Comparison of ENCODE assay signal across 18 cellular contexts in genomic region chr14:74510211-74510931, GRCh38. TPM values are rescaled to one million over a fixed set of nuclear protein-coding genes. Genes with fewer than 3 reads are reported as not detected.
A peak's percentile ranks its signal among the peaks of the same experiment; 100 is the strongest.
DNase-seq lines count a peak whose midpoint lies in the region; ATAC-seq and TF ChIP-seq lines count a peak whose summit lies in the region.
"Had no signal": no experiment of that assay in that cellular context is flagged by ENCODE, and none has a peak within 500 bp of the region (broad histone marks: within the 10 kb centered on the region; RNA-seq: fewer than 3 reads in every experiment).

No MANE protein-coding gene starts in this region.

- H3K4me2 ChIP-seq in neural progenitor cell, result peak overlapping the region; percentile 31

- H3K4me1 Mint-ChIP-seq in endodermal cell, result peaks cover 21% of the 10 kb centered on the region
- peaks cover 51% of the 10 kb centered on the region for H3K4me1 Mint-ChIP-seq in neural progenitor cell
- peaks cover 4 to 8% of the 10 kb centered on the region in 2 donors for H3K4me1 Mint-ChIP-seq in effector memory CD8-positive, alpha-beta T cell (ENCODE audit: low read depth in 2 of 2)

- ATAC-seq in effector memory CD8-positive, alpha-beta T cell (replicated peaks), result no peak

- H3K27ac ChIP-seq in endodermal cell (ENCODE audit: low read depth, low read length) (peak overlapping the region; percentile 69), neural progenitor cell (no peak overlapping the region)
- H3K27ac ChIP-seq: pancreas had no signal

- H3K4me3 ChIP-seq in MG63 (no peak overlapping the region), endodermal cell (ENCODE audit: low read length) (no peak overlapping the region), neural progenitor cell (no peak overlapping the region)
- H3K4me3 ChIP-seq: pancreas had no signal

- H3K9me3 Mint-ChIP-seq in endodermal cell (peaks cover 3% of the 10 kb centered on the region), neural progenitor cell (no peaks in the 10 kb centered on the region)
- no peaks in the 10 kb centered on the region for H3K9me3 Mint-ChIP-seq in effector memory CD8-positive, alpha-beta T cell
- H3K9me3 Mint-ChIP-seq: activated naive CD4-positive, alpha-beta T cell treated with anti-CD3 and anti-CD28 coated beads, Interleukin-2, amount 10 ng/mL, durations not matched to agents 7 days and 5 days; IgD-negative memory B cell; memory B cell had no signal

- no peaks in the 10 kb centered on the region for H3K27me3 ChIP-seq in MG63
- H3K27me3 ChIP-seq in endodermal cell (ENCODE audit: control insufficient read depth, insufficient read depth, low read length, poor library complexity, severe bottlenecking), result no peaks in the 10 kb centered on the region
- H3K27me3 ChIP-seq in neural progenitor cell, result no peaks in the 10 kb centered on the region
- H3K27me3 ChIP-seq: BE2C, pancreas had no signal

- no peak for TF ChIP-seq CTCF in endodermal cell (conservative IDR thresholded peaks at IDR 0.05)
- no peak for TF ChIP-seq CTCF in neural progenitor cell (IDR thresholded peaks at IDR 0.05)

- H3K36me3 ChIP-seq in MG63 (no peaks in the 10 kb centered on the region), endodermal cell (ENCODE audit: control insufficient read depth, insufficient read depth, low read length) (no peaks in the 10 kb centered on the region), neural progenitor cell (no peaks in the 10 kb centered on the region)
- H3K36me3 ChIP-seq: BE2C, pancreas had no signal

- H3F3A ChIP-seq in neural progenitor cell (ENCODE audit: low read depth), result no peaks in the 10 kb centered on the region

- 63 to 64% methylated on average over 14 to 21 of the region's 21 CpGs for WGBS in endodermal cell (ENCODE audit: insufficient coverage in 1 of 2, insufficient read length in 1 of 2), 2 experiments

- H3K79me2 ChIP-seq in neural progenitor cell (ENCODE audit: low read depth), result no peaks in the 10 kb centered on the region

- H3K9me3 ChIP-seq in MG63, result no peaks in the 10 kb centered on the region
- no peaks in the 10 kb centered on the region for H3K9me3 ChIP-seq in endodermal cell (ENCODE audit: control insufficient read depth, low read length)
- H3K9me3 ChIP-seq in neural progenitor cell (ENCODE audit: low read depth), result no peaks in the 10 kb centered on the region
- H3K9me3 ChIP-seq: BE2C, pancreas had no signal

- peak overlapping the region; percentile 27 for H2AFZ ChIP-seq in neural progenitor cell (replicated peaks)

- H3K9ac ChIP-seq in endodermal cell (ENCODE audit: extremely low read depth, low read length, poor library complexity, severe bottlenecking) (no peak overlapping the region), neural progenitor cell (no peak overlapping the region)

- H3K36me3 Mint-ChIP-seq in endodermal cell (ENCODE audit: low read depth) (no peaks in the 10 kb centered on the region), neural progenitor cell (no peaks in the 10 kb centered on the region)
- no peaks in the 10 kb centered on the region for H3K36me3 Mint-ChIP-seq in effector memory CD8-positive, alpha-beta T cell (ENCODE audit: insufficient read depth)
- H3K36me3 Mint-ChIP-seq: activated naive CD4-positive, alpha-beta T cell treated with anti-CD3 and anti-CD28 coated beads, Interleukin-2, amount 10 ng/mL, durations not matched to agents 7 days and 5 days; memory B cell had no signal

- peak; percentile 35 for DNase-seq in Daoy (ENCODE audit: low read depth)
- DNase-seq in MG63, result peak; percentile 44
- DNase-seq in endodermal cell, result peak; percentile 65
- DNase-seq in neural progenitor cell (ENCODE audit: low spot score), result peak; percentile 55
- DNase-seq in AG08396 (ENCODE audit: low spot score), result no peak
- no peak for DNase-seq in effector memory CD8-positive, alpha-beta T cell
- no peak for DNase-seq in hypothalamus (lab: John Stamatoyannopoulos, UW)
- DNase-seq in NCI-H1092 treated with DMSO at 0.1 percent for 48 hours (lab: John Stamatoyannopoulos, UW), result no peak
- DNase-seq: activated CD4-positive, alpha-beta T cell treated with anti-CD3 and anti-CD28 coated beads, Interleukin-2, amount 50 U/mL, for 1 hour; activated naive CD4-positive, alpha-beta T cell treated with anti-CD3 and anti-CD28 coated beads, Interleukin-2, amount 10 ng/mL, durations not matched to agents 7 days and 5 days; BE2C; GDM1; NCI-H2029; stimulated activated CD4-positive, alpha-beta T cell treated with anti-CD3 and anti-CD28 coated beads, Interleukin-4, amount 100 ng/mL, for 24 hours; stimulated activated naive CD4-positive, alpha-beta T cell treated with Interleukin-2 at 50 U/mL for 16 hours had no signal

- H3K4me1 ChIP-seq in endodermal cell (ENCODE audit: control insufficient read depth, insufficient read depth, low read length), result peaks cover 6% of the 10 kb centered on the region
- peaks cover 21% of the 10 kb centered on the region for H3K4me1 ChIP-seq in neural progenitor cell
- H3K4me1 ChIP-seq: BE2C, pancreas had no signal

- H3K27me3 Mint-ChIP-seq in endodermal cell (ENCODE audit: insufficient read depth) (peaks cover 15% of the 10 kb centered on the region), neural progenitor cell (ENCODE audit: insufficient read depth, low read depth) (peaks cover 8% of the 10 kb centered on the region)
- H3K27me3 Mint-ChIP-seq in effector memory CD8-positive, alpha-beta T cell, result peaks cover 11 to 48% of the 10 kb centered on the region in 2 donors

- no peak overlapping the region for H3K4me3 Mint-ChIP-seq in endodermal cell
- H3K4me3 Mint-ChIP-seq in neural progenitor cell, result peak overlapping the region; percentile 18
- H3K4me3 Mint-ChIP-seq in effector memory CD8-positive, alpha-beta T cell, result no peak overlapping the region
- H3K4me3 Mint-ChIP-seq: activated naive CD4-positive, alpha-beta T cell treated with anti-CD3 and anti-CD28 coated beads, Interleukin-2, amount 10 ng/mL, durations not matched to agents 7 days and 5 days; IgD-negative memory B cell; memory B cell had no signal

- H4K20me1 ChIP-seq in neural progenitor cell (ENCODE audit: low read depth), result no peaks in the 10 kb centered on the region

- H3K27ac Mint-ChIP-seq in endodermal cell (no peak overlapping the region), neural progenitor cell (peak overlapping the region; percentile 96)
- H3K27ac Mint-ChIP-seq in effector memory CD8-positive, alpha-beta T cell, result no peak overlapping the region
- H3K27ac Mint-ChIP-seq: activated naive CD4-positive, alpha-beta T cell treated with anti-CD3 and anti-CD28 coated beads, Interleukin-2, amount 10 ng/mL, durations not matched to agents 7 days and 5 days; IgD-negative memory B cell; memory B cell had no signal

RNA-seq across cellular contexts. Expression of gene ISCA2, which starts 16.8 kb away (rescaled TPM):
- 27.1 and 27.8 TPM in 2 replicates for total RNA-seq in Daoy (2014; rRNA removed; shearing (Covaris generic))
- 12.7 and 31.6 TPM in 2 replicates for total RNA-seq in MG63 (2014; rRNA removed; shearing (Covaris generic); ENCODE audit: low replicate concordance)
- total RNA-seq in endodermal cell (10 to 100 TPM; 40.5 to 58.1 TPM), neural progenitor cell (ENCODE audit: low replicate concordance) (45.5 and 47.0 TPM in 2 replicates)
- polyA plus RNA-seq in endodermal cell (2013, experiment 1 of 2), result 46.9 TPM
- polyA plus RNA-seq in endodermal cell (2013, experiment 2 of 2), result 41.9 TPM

RNA-seq across cellular contexts. Expression of gene NPC2, which starts 17.3 kb away (rescaled TPM):
- total RNA-seq in Daoy (2014; rRNA removed; shearing (Covaris generic)), result 132 and 135 TPM in 2 replicates
- total RNA-seq in MG63 (2014; rRNA removed; shearing (Covaris generic); ENCODE audit: low replicate concordance), result 25.5 and 33.4 TPM in 2 replicates
- total RNA-seq in endodermal cell (100 to 1,000 TPM; 279 to 462 TPM), neural progenitor cell (ENCODE audit: low replicate concordance) (371 and 405 TPM in 2 replicates)
- 171 TPM for polyA plus RNA-seq in endodermal cell (2013, experiment 1 of 2)
- 175 TPM for polyA plus RNA-seq in endodermal cell (2013, experiment 2 of 2)

Comparison
In these comparisons a context has a peak if more than half of its experiments do, and no peak if none do; other contexts are left out.
1. DNase-seq: peak in Daoy (single experiment), MG63 (single experiment), endodermal cell (single experiment) and neural progenitor cell (single experiment); none in AG08396 (single experiment), effector memory CD8-positive, alpha-beta T cell (0 of 3), hypothalamus (0 of 51) and NCI-H1092 treated with DMSO at 0.1 percent for 48 hours (single experiment).